25 cellular contexts compared by ENCODE assay signal in the genomic region with DNA sequence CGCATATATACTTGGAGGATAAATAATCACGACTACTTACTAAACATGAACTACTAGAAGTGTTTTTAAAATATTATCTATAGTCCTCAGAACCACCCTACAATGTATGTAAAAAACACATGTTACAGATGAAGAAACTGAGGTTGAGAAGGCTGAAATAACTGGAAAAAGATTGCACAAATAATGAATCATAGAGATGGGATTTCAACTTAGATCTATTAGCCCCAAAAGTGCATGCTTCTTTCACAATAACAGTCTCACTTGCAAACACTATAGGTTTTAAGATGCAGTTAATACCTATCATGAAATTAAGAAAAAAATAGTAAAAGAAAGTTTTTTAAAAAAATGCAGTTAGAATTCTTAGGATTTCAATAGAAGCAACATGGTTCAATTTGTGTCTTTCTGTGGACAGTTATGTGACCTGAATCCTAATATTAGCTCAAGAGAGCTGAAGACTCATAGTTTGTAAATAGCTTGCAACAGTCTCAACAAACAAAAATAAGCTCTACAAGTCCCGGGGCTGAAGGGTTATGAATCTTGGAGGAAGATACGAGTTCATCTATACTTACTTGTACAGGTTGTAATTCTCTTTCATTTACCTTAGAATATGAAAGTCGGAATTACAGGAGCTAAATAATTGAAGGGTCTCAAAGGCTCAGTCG. TPM values are rescaled to one million over a fixed set of nuclear protein-coding genes. Genes with fewer than 3 reads are reported as not detected.
DNase-seq lines count a peak whose midpoint lies in the region; ATAC-seq, FAIRE-seq and TF ChIP-seq lines count a peak whose summit lies in the region.
"Had no signal": no experiment of that assay in that cellular context is flagged by ENCODE, and none has a peak within 500 bp of the region (broad histone marks: within the 10 kb centered on the region; RNA-seq: fewer than 3 reads in every experiment).

No MANE protein-coding gene starts in this region.

- H3K9ac ChIP-seq in astrocyte (ENCODE audit: low read length): no peak overlapping the region
- H3K9ac ChIP-seq: parathyroid adenoma had no signal

- no peak for TF ChIP-seq CTCF in astrocyte (IDR thresholded peaks at IDR 0.05; ENCODE audit: insufficient read depth, low read depth, low read length)
- TF ChIP-seq CTCF in osteocyte (IDR thresholded peaks at IDR 0.05): no peak
- no peak for TF ChIP-seq CTCF in GM13976 (IDR thresholded peaks at IDR 0.05; ENCODE audit: borderline replicate concordance, control extremely low read depth, extremely low read depth, insufficient read depth, missing control alignments)

- H3K4me3 ChIP-seq in astrocyte (ENCODE audit: insufficient read depth, low read depth, low read length): no peak overlapping the region
- H3K4me3 ChIP-seq: esophagus squamous epithelium, heart right ventricle, right lobe of liver, upper lobe of right lung had no signal

- in situ Hi-C loops in GM13976 (cut with MboI; ENCODE audit: low sequenced_read_pairs, unreplicated experiment): no loop called here

- DNase-seq in AG20443 (ENCODE audit: low spot score): peak; percentile 22
- peak; percentile 39 for DNase-seq in LHCN-M2 (ENCODE audit: low read depth)
- peak; percentile 23 for DNase-seq in astrocyte (ENCODE audit: low read depth)
- no peak for DNase-seq in osteocyte (ENCODE audit: extremely low spot score, unreplicated experiment)
- DNase-seq in left colon: no peak
- no peak for DNase-seq in HEK293T (ENCODE audit: extremely low spot score)
- no peak for DNase-seq in GM13976 (ENCODE audit: low spot score)
- DNase-seq: CD4-positive, alpha-beta memory T cell; esophagus squamous epithelium; heart right ventricle; KG1; midbrain; NCI-H1417; NCI-H446; right lobe of liver; stimulated activated CD8-positive, alpha-beta memory T cell treated with anti-CD3 and anti-CD28 coated beads, Interleukin-4, amount 100 ng/mL, for 48 hours; upper lobe of right lung; WERI-Rb-1 had no signal

- H3K9me3 ChIP-seq in astrocyte (ENCODE audit: insufficient read depth, low read depth, low read length): peaks cover 9% of the 10 kb centered on the region
- H3K9me3 ChIP-seq: right lobe of liver, upper lobe of right lung had no signal

- no peak for FAIRE-seq in astrocyte (lab: Jason Lieb, UNC)
- FAIRE-seq: colon had no signal

- H3K36me3 ChIP-seq in astrocyte (ENCODE audit: insufficient read depth, low read length): no peaks in the 10 kb centered on the region
- H3K36me3 ChIP-seq: esophagus squamous epithelium, heart right ventricle, right lobe of liver, upper lobe of right lung, WERI-Rb-1 had no signal

- H3K36me3 Mint-ChIP-seq in astrocyte (ENCODE audit: low read depth, unreplicated experiment): no peaks in the 10 kb centered on the region
- no peaks in the 10 kb centered on the region for H3K36me3 Mint-ChIP-seq in osteocyte (ENCODE audit: unreplicated experiment)
- H3K36me3 Mint-ChIP-seq: brain; CD4-positive, alpha-beta memory T cell had no signal

- no peaks in the 10 kb centered on the region for H4K20me1 ChIP-seq in astrocyte (ENCODE audit: insufficient read depth, low read length)

- H3K4me1 ChIP-seq in astrocyte (ENCODE audit: insufficient read depth, low read length): peaks cover 15% of the 10 kb centered on the region
- H3K4me1 ChIP-seq: parathyroid adenoma, right lobe of liver, upper lobe of right lung had no signal

- intact Hi-C loops in left colon (cut with DNase I, micrococcal nuclease): no loop called here

- H3K27me3 ChIP-seq in astrocyte (ENCODE audit: insufficient read depth, low read length): peaks cover 2% of the 10 kb centered on the region
- H3K27me3 ChIP-seq: esophagus squamous epithelium, right lobe of liver, upper lobe of right lung had no signal

- H3K79me2 ChIP-seq in astrocyte (ENCODE audit: insufficient read depth, low read length): no peaks in the 10 kb centered on the region
- H3K79me2 ChIP-seq: parathyroid adenoma had no signal

- no peak overlapping the region for H3K27ac ChIP-seq in astrocyte (ENCODE audit: low read depth, low read length)
- H3K27ac ChIP-seq: esophagus squamous epithelium, heart right ventricle, parathyroid adenoma, right lobe of liver, upper lobe of right lung, WERI-Rb-1 had no signal

- H3K27me3 Mint-ChIP-seq in astrocyte (ENCODE audit: low read depth, unreplicated experiment) (peaks cover 7% of the 10 kb centered on the region), osteocyte (ENCODE audit: unreplicated experiment) (peaks cover 4% of the 10 kb centered on the region)

- H3K27ac Mint-ChIP-seq in astrocyte (ENCODE audit: unreplicated experiment) (no peak overlapping the region), osteocyte (ENCODE audit: unreplicated experiment) (peak overlapping the region; percentile 16)
- H3K27ac Mint-ChIP-seq: brain; CD4-positive, alpha-beta memory T cell; nephron; T-helper 1 cell treated with Interleukin-12 subunit alpha and Interleukin-12 subunit beta and Interleukin-4 antibody, amounts not matched to agents 30 μg/mL and 1 μg/mL, for 36 hours had no signal

- H3K4me3 Mint-ChIP-seq in astrocyte (ENCODE audit: unreplicated experiment) (no peak overlapping the region), osteocyte (ENCODE audit: unreplicated experiment) (no peak overlapping the region)
- H3K4me3 Mint-ChIP-seq: brain; CD4-positive, alpha-beta memory T cell; nephron; T-helper 1 cell treated with Interleukin-12 subunit alpha and Interleukin-12 subunit beta and Interleukin-4 antibody, amounts not matched to agents 30 μg/mL and 1 μg/mL, for 36 hours had no signal

- CTCF ChIA-PET in HEK293T (lab: Yijun Ruan, JAX): interaction anchor here (0.6 to 1.2 kb wide), 2 partner anchors 12 to 14 kb away, joined by 3 to 5 read pairs; no protein-coding TSS in a partner anchor

- POLR2A ChIA-PET in HEK293T (lab: Yijun Ruan, JAX): no interaction called here

- no peak overlapping the region for H3K4me2 ChIP-seq in astrocyte (ENCODE audit: low read length)

- H3K9me3 Mint-ChIP-seq in astrocyte (ENCODE audit: unreplicated experiment) (peaks cover 6% of the 10 kb centered on the region), osteocyte (ENCODE audit: unreplicated experiment) (peaks cover 11% of the 10 kb centered on the region)

- no peak overlapping the region for H2AFZ ChIP-seq in astrocyte (ENCODE audit: low read depth, low read length)
- H2AFZ ChIP-seq: parathyroid adenoma had no signal

- ATAC-seq in left colon (no peak), GM21737 (IDR thresholded peaks at IDR 0.05; ENCODE audit: unreplicated experiment) (no peak)
- ATAC-seq: heart right ventricle, PC-3, right lobe of liver, upper lobe of right lung had no signal

- H3K4me1 Mint-ChIP-seq in astrocyte (ENCODE audit: low read depth, unreplicated experiment): peaks cover 9% of the 10 kb centered on the region
- peaks cover 18% of the 10 kb centered on the region for H3K4me1 Mint-ChIP-seq in osteocyte (ENCODE audit: unreplicated experiment)

TF ChIP-seq in HEK293T, 16 proteins besides CTCF, POLR2A, EP300 and RAD21:
- no peak for TF ChIP-seq LEF1 (IDR thresholded peaks at IDR 0.05; ENCODE audit: borderline replicate concordance)
- no peak for TF ChIP-seq L3MBTL2 (conservative IDR thresholded peaks at IDR 0.05)
- no peak for TF ChIP-seq SP1 (IDR thresholded peaks at IDR 0.05)
- no peak for TF ChIP-seq HDGF (IDR thresholded peaks at IDR 0.05; ENCODE audit: borderline replicate concordance)
- no peak for TF ChIP-seq FOXM1 (IDR thresholded peaks at IDR 0.05; ENCODE audit: borderline replicate concordance)
- no peak for TF ChIP-seq TARDBP (IDR thresholded peaks at IDR 0.05)
- TF ChIP-seq SUZ12 (IDR thresholded peaks at IDR 0.05): no peak
- TF ChIP-seq ARNT (IDR thresholded peaks at IDR 0.05): no peak
- no peak for TF ChIP-seq CTBP1 (IDR thresholded peaks at IDR 0.05; ENCODE audit: borderline replicate concordance)
- TF ChIP-seq ELF4 (IDR thresholded peaks at IDR 0.05): no peak
- no peak for TF ChIP-seq FOXK2 (IDR thresholded peaks at IDR 0.05)
- TF ChIP-seq FOXA1 (IDR thresholded peaks at IDR 0.05): no peak

RNA-seq across cellular contexts. Expression of a gene that starts 58.6 kb away (rescaled TPM):
- total RNA-seq in LHCN-M2 (2014; rRNA removed): 35.5 and 38.1 TPM in 2 replicates
- polyA plus RNA-seq in LHCN-M2 (2012): 56.6 TPM
- total RNA-seq in astrocyte: 41.5 and 54.5 TPM in 2 replicates
- total RNA-seq in osteocyte: 28.3 and 29.6 TPM in 2 replicates
- total RNA-seq in left colon: 10 to 100 TPM; 51.2 to 54.0 TPM

Comparison
In these comparisons a context has a peak if more than half of its experiments do, and no peak if none do; other contexts are left out.
1. DNase-seq: peak in AG20443 (single experiment), LHCN-M2 (single experiment) and astrocyte (single experiment); none in osteocyte (single experiment), left colon (0 of 2), HEK293T (single experiment) and GM13976 (single experiment).